In genomic region chr6:75778757-75779156, GRCh38 we compare ENCODE assay signal across 35 cellular contexts. TPM values are rescaled to one million over a fixed set of nuclear protein-coding genes. Genes with fewer than 3 reads are reported as not detected.
DNase-seq lines count a peak whose midpoint lies in the region; ATAC-seq, FAIRE-seq and TF ChIP-seq lines count a peak whose summit lies in the region.
"Had no signal": no experiment of that assay in that cellular context is flagged by ENCODE, and none has a peak within 500 bp of the region (broad histone marks: within the 10 kb centered on the region; RNA-seq: fewer than 3 reads in every experiment).

No MANE protein-coding gene starts in this region.

- no peaks in the 10 kb centered on the region for H3K9me1 ChIP-seq in K562 (ENCODE audit: control insufficient read depth, insufficient read depth, low read length)

- DNase-seq in HepG2 (ENCODE audit: low spot score) (no peak), right lobe of liver (no peak), K562 (ENCODE audit: extremely low read depth in 1 of 4, low spot score in 3 of 4) (no peak), testis (peak; percentile 53)
- DNase-seq in NK-92 treated with Interleukin-12 subunit alpha and Interleukin-12 subunit beta, amount 100 ng/mL, for 24 hours (lab: John Stamatoyannopoulos, UW): no peak
- DNase-seq in central memory CD4-positive, alpha-beta T cell: no peak
- DNase-seq: 8988T; ACHN; AML-193; BE2C; C1 segment of cervical spinal cord; Caco-2; Calu3; CD4-positive, alpha-beta memory T cell; CD4-positive, alpha-beta T cell; CD4-positive, CD25-positive, alpha-beta regulatory T cell; CD8-positive, alpha-beta memory T cell; CD8-positive, alpha-beta T cell; COR-L47; DMS 273 treated with DMSO at 0.1 percent for 48 hours; DMS153; DMS53; DMS79; DMS79 treated with DMSO at 0.1 percent for 48 hours; DND-41; EL had no signal

- H3K4me3 ChIP-seq in HepG2 (replicated peaks in 1 of 3; ENCODE audit: insufficient read depth in 1 of 3, low read depth in 2 of 3, low read length in 3 of 3) (no peak overlapping the region), right lobe of liver (no peak overlapping the region), HEK293 (ENCODE audit: low read depth, low read length) (no peak overlapping the region), K562 (no peak overlapping the region), testis (no peak overlapping the region)
- H3K4me3 ChIP-seq: A549; BLaER1; BLaER1 treated with 17β-estradiol and CSF1 and Interleukin-3, amounts not matched to agents 10 nM and 100 nM had no signal

- CTCF ChIA-PET in HepG2 (lab: Yijun Ruan, JAX; ENCODE audit: low intra/inter-chr PET ratio, low total read pairs): no interaction called here
- CTCF ChIA-PET in HEK293 (lab: Yijun Ruan, JAX): interaction anchor here (0.6 to 0.7 kb wide), 2 partner anchors 53 to 570 kb away, joined by 3 to 4 read pairs; no protein-coding TSS in a partner anchor
- CTCF ChIA-PET in K562 (lab: Yijun Ruan, JAX; ENCODE audit: low intra/inter-chr PET ratio): no interaction called here

- no peak overlapping the region for H2AFZ ChIP-seq in HepG2 (ENCODE audit: low read length)
- no peak overlapping the region for H2AFZ ChIP-seq in K562 (ENCODE audit: low read depth, low read length)

- H3K36me3 ChIP-seq in HepG2 (replicated peaks in 1 of 2; ENCODE audit: control insufficient read depth in 1 of 2, insufficient read depth in 2 of 2, low read length in 2 of 2): no peaks in the 10 kb centered on the region
- H3K36me3 ChIP-seq in right lobe of liver: no peaks in the 10 kb centered on the region
- H3K36me3 ChIP-seq in HEK293 (ENCODE audit: control insufficient read depth in 2 of 2, insufficient read depth in 1 of 2, low read length in 2 of 2): peaks cover 0 to 4% of the 10 kb centered on the region in 2 experiments; a peak in 1 of 3 replicates
- no peaks in the 10 kb centered on the region for H3K36me3 ChIP-seq in K562 (ENCODE audit: control insufficient read depth, insufficient read depth, low read length)
- no peaks in the 10 kb centered on the region for H3K36me3 ChIP-seq in testis (ENCODE audit: low read depth, missing control alignments)
- H3K36me3 ChIP-seq: BE2C; BLaER1; BLaER1 treated with 17β-estradiol and CSF1 and Interleukin-3, amounts not matched to agents 10 nM and 100 nM had no signal

- no peak overlapping the region for H3K27ac ChIP-seq in HepG2 (ENCODE audit: extremely low read length, insufficient read depth, low read length)
- no peak overlapping the region for H3K27ac ChIP-seq in right lobe of liver
- H3K27ac ChIP-seq in HEK293 (ENCODE audit: extremely low read depth, low read depth, low read length): no peak overlapping the region
- H3K27ac ChIP-seq in K562 (ENCODE audit: extremely low read depth, low read depth, low read length): no peak overlapping the region
- peak overlapping the region in 1 of 2 donors; percentile 62 for H3K27ac ChIP-seq in testis
- H3K27ac ChIP-seq: 22Rv1; A549; BLaER1; BLaER1 treated with 17β-estradiol and CSF1 and Interleukin-3, amounts not matched to agents 10 nM and 100 nM; C4-2B had no signal

- FAIRE-seq in HepG2 (lab: Jason Lieb, UNC): no peak
- FAIRE-seq in K562 (lab: Jason Lieb, UNC): no peak
- FAIRE-seq: A549, D721Med had no signal

- in situ Hi-C loops in HepG2 (cut with HindIII; ENCODE audit: extremely low pct_ligation_motif_present, low pct_unique_long_range_greater_than_20kb): no loop called here
- in situ Hi-C loops in K562 (cut with MboI): no loop called here

- POLR2A ChIA-PET in HepG2 (lab: Yijun Ruan, JAX): no interaction called here
- POLR2A ChIA-PET in HEK293 (lab: Yijun Ruan, JAX): no interaction called here
- POLR2A ChIA-PET in K562 (lab: Yijun Ruan, JAX): interaction anchor here (1.4 kb wide), 1 partner anchor 9 kb away, joined by 4 read pairs; no protein-coding TSS in a partner anchor

- TF ChIP-seq EP300 in HepG2 (IDR thresholded peaks at IDR 0.05; ENCODE audit: low read depth in 2 of 2, low read length in 2 of 2): no peak
- no peak for TF ChIP-seq EP300 in HepG2 (CRISPR knock-in tag; IDR thresholded peaks at IDR 0.05; ENCODE audit: borderline replicate concordance)
- no peak for TF ChIP-seq EP300 in K562 (IDR thresholded peaks at IDR 0.05; ENCODE audit: low read length)

- ATAC-seq in HepG2: no peak
- ATAC-seq in right lobe of liver: no peak
- no peak for ATAC-seq in K562
- no peak for ATAC-seq in HG02571 (IDR thresholded peaks at IDR 0.05; ENCODE audit: unreplicated experiment)
- ATAC-seq: A549; CD8-positive, alpha-beta T cell had no signal

- no peak overlapping the region for H3K9ac ChIP-seq in HepG2 (ENCODE audit: insufficient read depth, low read depth, low read length)
- H3K9ac ChIP-seq in K562 (ENCODE audit: insufficient read depth in 1 of 2, low read depth in 2 of 2, low read length in 2 of 2): no peak overlapping the region
- H3K9ac ChIP-seq: BLaER1; BLaER1 treated with 17β-estradiol and CSF1 and Interleukin-3, amounts not matched to agents 10 nM and 100 nM had no signal

- intact Hi-C loops in HepG2 (cut with micrococcal nuclease; ENCODE audit: unreplicated experiment): no loop called here
- intact Hi-C loops in right lobe of liver (cut with DNase I): no loop called here
- intact Hi-C loops in K562 (cut with micrococcal nuclease): no loop called here
- intact Hi-C loops in testis (cut with DNase I; ENCODE audit: low total_unique reads): no loop called here

- WGBS in HepG2 (ENCODE audit: low lambda C conversion rate): 94% methylated on average over 4 of the region's 4 CpGs
- WGBS in right lobe of liver (ENCODE audit: insufficient coverage, low coverage, low lambda C conversion rate, missing lambda C conversion rate): 89% methylated on average over 4 of the region's 4 CpGs
- WGBS in K562 (ENCODE audit: insufficient coverage, low coverage, missing lambda C conversion rate): 40% methylated on average over 3 of the region's 4 CpGs
- 67 to 90% methylated on average over 4 of the region's 4 CpGs for WGBS in testis, 2 donors

- TF ChIP-seq POLR2A in HepG2 (IDR thresholded peaks at IDR 0.05; ENCODE audit: insufficient read depth in 1 of 2, low read depth in 2 of 2, low read length in 2 of 2) (no peak), right lobe of liver (IDR thresholded peaks at IDR 0.05) (no peak), K562 (conservative IDR thresholded peaks at IDR 0.05) (no peak), testis (IDR thresholded peaks at IDR 0.05) (no peak)

- H3K4me1 ChIP-seq in HepG2 (ENCODE audit: insufficient read depth, low read length): 0 out of 2 replicates have a peak, but pooled peaks cover 7% of the 10 kb centered on the region
- no peaks in the 10 kb centered on the region for H3K4me1 ChIP-seq in right lobe of liver
- H3K4me1 ChIP-seq in HEK293 (ENCODE audit: control insufficient read depth, insufficient read depth, low read length): peaks cover 46% of the 10 kb centered on the region
- H3K4me1 ChIP-seq in K562 (replicated peaks in 1 of 2; ENCODE audit: control insufficient read depth in 2 of 2, insufficient read depth in 2 of 2, low read length in 2 of 2): peaks cover 2 to 14% of the 10 kb centered on the region in 2 experiments; a peak in 3 of 5 replicates
- H3K4me1 ChIP-seq in testis: peaks cover 22% of the 10 kb centered on the region
- H3K4me1 ChIP-seq: A549; BLaER1; BLaER1 treated with 17β-estradiol and CSF1 and Interleukin-3, amounts not matched to agents 10 nM and 100 nM; Caco-2 had no signal

- H3K79me2 ChIP-seq in HepG2 (ENCODE audit: insufficient read depth, low read length) (no peaks in the 10 kb centered on the region), K562 (ENCODE audit: control insufficient read depth, insufficient read depth, low read length) (no peaks in the 10 kb centered on the region)

- BruUV-seq in HepG2 (replicated peaks; lab: Mats Ljungman, UMichigan): no TSS peak
- no TSS peak for BruUV-seq in K562 (replicated peaks; lab: Mats Ljungman, UMichigan)

- H4K20me1 ChIP-seq in HepG2 (ENCODE audit: insufficient read depth, low read length) (no peaks in the 10 kb centered on the region), K562 (replicated peaks; ENCODE audit: control insufficient read depth, insufficient read depth, low read length) (no peaks in the 10 kb centered on the region)
- H4K20me1 ChIP-seq: BLaER1; BLaER1 treated with 17β-estradiol and CSF1 and Interleukin-3, amounts not matched to agents 10 nM and 100 nM had no signal

- H3K4me2 ChIP-seq in HepG2 (ENCODE audit: low read depth, low read length) (no peak overlapping the region), K562 (ENCODE audit: insufficient read depth, low read length) (no peak overlapping the region)
- H3K4me2 ChIP-seq: A549; BLaER1; BLaER1 treated with 17β-estradiol and CSF1 and Interleukin-3, amounts not matched to agents 10 nM and 100 nM had no signal

- TF ChIP-seq RAD21 in HepG2 (CRISPR knock-in tag; IDR thresholded peaks at IDR 0.05) (no peak), K562 (CRISPR knock-in tag; conservative IDR thresholded peaks at IDR 0.05 in 1 of 2, IDR thresholded peaks at IDR 0.05 in 1 of 2) (no peak)

- H3K9me3 ChIP-seq in HepG2 (ENCODE audit: low read length) (no peaks in the 10 kb centered on the region), right lobe of liver (no peaks in the 10 kb centered on the region), HEK293 (ENCODE audit: control insufficient read depth, insufficient read depth, low read depth, low read length) (no peaks in the 10 kb centered on the region), K562 (replicated peaks; ENCODE audit: control insufficient read depth, insufficient read depth, low read depth, low read length) (no peaks in the 10 kb centered on the region), testis (no peaks in the 10 kb centered on the region)
- H3K9me3 ChIP-seq: A549; BE2C; BLaER1; BLaER1 treated with 17β-estradiol and CSF1 and Interleukin-3, amounts not matched to agents 10 nM and 100 nM; Caco-2 had no signal

- TF ChIP-seq CTCF in HepG2 (CRISPR knock-in tag; IDR thresholded peaks at IDR 0.05) (no peak), right lobe of liver (IDR thresholded peaks at IDR 0.05) (no peak), HEK293 (tag by site-specific recombination; IDR thresholded peaks at IDR 0.05) (no peak), K562 (IDR thresholded peaks at IDR 0.05 in 2 of 3, conservative IDR thresholded peaks at IDR 0.05 in 1 of 3; ENCODE audit: insufficient read depth in 2 of 3, low read depth in 1 of 3, low read length in 3 of 3) (no peak), testis (IDR thresholded peaks at IDR 0.05) (no peak)

- H3K27me3 ChIP-seq in HepG2 (ENCODE audit: control insufficient read depth in 1 of 2, insufficient read depth in 2 of 2, low read length in 2 of 2): no peaks in the 10 kb centered on the region
- H3K27me3 ChIP-seq in right lobe of liver: no peaks in the 10 kb centered on the region
- no peaks in the 10 kb centered on the region for H3K27me3 ChIP-seq in K562 (ENCODE audit: control insufficient read depth in 2 of 2, insufficient read depth in 2 of 2, low read length in 2 of 2)
- no peaks in the 10 kb centered on the region for H3K27me3 ChIP-seq in testis
- H3K27me3 ChIP-seq: BE2C; BLaER1; BLaER1 treated with 17β-estradiol and CSF1 and Interleukin-3, amounts not matched to agents 10 nM and 100 nM had no signal

RNA-seq across cellular contexts. Expression of gene MYO6, which starts 29.7 kb away (rescaled TPM):
- 5.4 and 13.1 TPM in 2 replicates for total RNA-seq in HepG2 (2016; rRNA removed; fragmentation: Illumina TruSeq; extraction: Trizol)
- 0.51 and 0.79 TPM in 2 replicates for total RNA-seq in HepG2 (2016; cell fraction: cytosol; rRNA removed; fragmentation: Illumina TruSeq; extraction: Trizol; ENCODE audit: low read depth)
- 5.6 and 10.9 TPM in 2 replicates for total RNA-seq in HepG2 (2016; cell fraction: insoluble cytoplasmic fraction; rRNA removed; fragmentation: Illumina TruSeq; extraction: Trizol)
- total RNA-seq in HepG2 (2016; cell fraction: membrane; rRNA removed; fragmentation: Illumina TruSeq; extraction: Trizol): 1.4 and 1.8 TPM in 2 replicates
- 12.2 and 12.6 TPM in 2 replicates for total RNA-seq in HepG2 (2016; cell fraction: nucleus; rRNA removed; fragmentation: Illumina TruSeq; extraction: Trizol)
- 7.5 and 9.5 TPM in 2 replicates for polyA plus RNA-seq in HepG2 (2011; rRNA removed)
- polyA plus RNA-seq in HepG2 (2011; cell fraction: cytosol; rRNA removed): 2.9 and 6.1 TPM in 2 replicates
- 13.8 and 22.1 TPM in 2 replicates for polyA plus RNA-seq in HepG2 (2011; cell fraction: nucleus; rRNA removed)
- 14.2 and 16.8 TPM in 2 replicates for polyA plus RNA-seq in HepG2 (2012)
- 0.17 and 0.19 TPM in 2 replicates for polyA plus RNA-seq in HepG2 (2016; cell fraction: cytosol; fragmentation: Illumina TruSeq; extraction: Trizol; ENCODE audit: low read depth)
- 13.2 and 14.1 TPM in 2 replicates for polyA plus RNA-seq in HepG2 (2016; cell fraction: insoluble cytoplasmic fraction; fragmentation: Illumina TruSeq; extraction: Trizol; ENCODE audit: low read depth)
- 0.60 and 1.2 TPM in 2 replicates for polyA plus RNA-seq in HepG2 (2016; cell fraction: membrane; fragmentation: Illumina TruSeq; extraction: Trizol; ENCODE audit: low read depth)
- 20.2 and 22.0 TPM in 2 replicates for polyA plus RNA-seq in HepG2 (2016; cell fraction: nucleus; fragmentation: Illumina TruSeq; extraction: Trizol; ENCODE audit: insufficient read depth, low read depth)
- polyA minus RNA-seq in HepG2 (2011; rRNA and poly(A)+ RNA removed; ENCODE audit: low replicate concordance): 2.9 and 3.1 TPM in 2 replicates
- polyA minus RNA-seq in HepG2 (2011; cell fraction: cytosol; rRNA and poly(A)+ RNA removed): 4.7 and 6.7 TPM in 2 replicates
- polyA minus RNA-seq in HepG2 (2011; cell fraction: nucleus; rRNA and poly(A)+ RNA removed): 20.7 and 33.1 TPM in 2 replicates
- total RNA-seq in right lobe of liver: 10 to 100 TPM; 16.0 to 28.3 (median 18.3) TPM
- 1.3 and 5.5 TPM in 2 replicates for total RNA-seq in K562 (2011; cell fraction: chromatin; rRNA removed; ENCODE audit: low replicate concordance)
- total RNA-seq in K562 (2011; cell fraction: nucleolus; rRNA removed): 0.67 and 1.2 TPM in 2 replicates
- total RNA-seq in K562 (2011; cell fraction: nucleoplasm; rRNA removed): 1.9 and 2.3 TPM in 2 replicates
- total RNA-seq in K562 (2014; rRNA removed): 1.7 and 3.8 TPM in 2 replicates
- 2.8 and 3.3 TPM in 2 replicates for total RNA-seq in K562 (2014; rRNA removed; fragmentation: Illumina TruSeq; extraction: Trizol)
- total RNA-seq in K562 (2015; rRNA removed; fragmentation: Illumina TruSeq; extraction: Trizol): 2.4 and 2.7 TPM in 2 replicates
- 5.4 and 5.5 TPM in 2 replicates for total RNA-seq in K562 (2021)
- polyA plus RNA-seq in K562 (2011; rRNA removed): 2.4 and 5.4 TPM in 2 replicates
- polyA plus RNA-seq in K562 (2011; cell fraction: cytosol; rRNA removed): 0.63 and 3.2 TPM in 2 replicates
- 1.9 and 8.2 TPM in 2 replicates for polyA plus RNA-seq in K562 (2011; cell fraction: nucleus; rRNA removed)
- 4.1 and 4.5 TPM in 2 replicates for polyA plus RNA-seq in K562 (2012)
- 4.3 and 4.7 TPM in 2 replicates for polyA plus RNA-seq in K562 (2014; fragmentation: Illumina TruSeq; extraction: Trizol)
- 1 to 10 TPM; 1.3 to 1.5 TPM for polyA plus RNA-seq in K562 (2014; fragmentation: Nextera tagmentation; extraction: Ambion mirVana)
- polyA plus RNA-seq in K562 (2014; rRNA removed): 2.6 and 2.8 TPM in 2 replicates
- polyA minus RNA-seq in K562 (2011; rRNA and poly(A)+ RNA removed): 4.0 and 11.5 TPM in 2 replicates
- 1.8 and 4.4 TPM in 2 replicates for polyA minus RNA-seq in K562 (2011; cell fraction: cytosol; rRNA and poly(A)+ RNA removed)
- 1.3 and 11.4 TPM in 2 replicates for polyA minus RNA-seq in K562 (2011; cell fraction: nucleus; rRNA and poly(A)+ RNA removed)
- 10 to 100 TPM; 69.2 to 75.3 TPM for total RNA-seq in testis
- polyA plus RNA-seq in testis (ENCODE audit: insufficient read depth, low read depth, low replicate concordance): 31.5 TPM
- polyA plus RNA-seq: CD14-positive monocyte had no signal

Comparison
In these comparisons a context has a peak if more than half of its experiments do, and no peak if none do; other contexts are left out.
1. Of the 241 proteins assayed by ChIP-seq in both HepG2 and K562: peak only in HepG2: none; only in K562: none; in both: ZBTB33; in neither: 240.